In genomic region chr13:25860265-25860664, GRCh38 we compare ENCODE assay signal across 18 cellular contexts.
DNase-seq lines count a peak whose midpoint lies in the region; ATAC-seq and TF ChIP-seq lines count a peak whose summit lies in the region.
"Had no signal": no experiment of that assay in that cellular context is flagged by ENCODE, and none has a peak within 500 bp of the region (broad histone marks: within the 10 kb centered on the region; RNA-seq: fewer than 3 reads in every experiment).

No MANE protein-coding gene starts in this region.

- POLR2A ChIA-PET in HEK293 (lab: Yijun Ruan, JAX), result no interaction called here

- no peaks in the 10 kb centered on the region for H3K36me3 Mint-ChIP-seq in osteocyte (ENCODE audit: unreplicated experiment)
- H3K36me3 Mint-ChIP-seq: T-cell had no signal

- H3K4me3 Mint-ChIP-seq in osteocyte (ENCODE audit: unreplicated experiment), result peak overlapping the region; percentile 12
- H3K4me3 Mint-ChIP-seq: B cell, HFFc6, T-cell had no signal

- H3K36me3 ChIP-seq in HEK293 (ENCODE audit: control insufficient read depth in 2 of 2, insufficient read depth in 1 of 2, low read length in 2 of 2), result no peaks in the 10 kb centered on the region
- no peaks in the 10 kb centered on the region for H3K36me3 ChIP-seq in SJSA1

- H3K9me3 Mint-ChIP-seq in osteocyte (ENCODE audit: unreplicated experiment), result no peaks in the 10 kb centered on the region
- H3K9me3 Mint-ChIP-seq: T-cell had no signal

- no peaks in the 10 kb centered on the region for H3K27me3 Mint-ChIP-seq in osteocyte (ENCODE audit: unreplicated experiment)

- H3K27ac ChIP-seq in HEK293 (ENCODE audit: extremely low read depth, low read depth, low read length) (no peak overlapping the region), SJSA1 (peak overlapping the region; percentile 36)

- H3K4me1 Mint-ChIP-seq in osteocyte (ENCODE audit: unreplicated experiment), result peaks cover 33% of the 10 kb centered on the region
- H3K4me1 Mint-ChIP-seq: B cell, T-cell had no signal

- H3K9me3 ChIP-seq in HEK293 (ENCODE audit: control insufficient read depth, insufficient read depth, low read depth, low read length) (no peaks in the 10 kb centered on the region), SJSA1 (replicated peaks) (no peaks in the 10 kb centered on the region)

- DNase-seq in SJSA1 (ENCODE audit: low read depth in 1 of 2, low spot score in 2 of 2) (no peak), epithelial cell of esophagus (ENCODE audit: low read depth) (peak; percentile 63), osteocyte (ENCODE audit: extremely low spot score, unreplicated experiment) (no peak), dedifferentiated amniotic fluid mesenchymal stem cell (ENCODE audit: extremely low spot score) (no peak), NOMO-1 (lab: John Stamatoyannopoulos, UW; ENCODE audit: unreplicated experiment in 2 of 2) (no peak)
- DNase-seq: COR-L47, DMS 273 treated with DMSO at 0.1 percent for 48 hours, GDM1, HFFc6, NCI-H1694 treated with DMSO at 0.1 percent for 48 hours, OCI-M1, SHP77 treated with DMSO at 0.1 percent for 48 hours, T-cell had no signal

- no peak for TF ChIP-seq CTCF in HEK293 (tag by site-specific recombination; IDR thresholded peaks at IDR 0.05)
- no peak for TF ChIP-seq CTCF in epithelial cell of esophagus (IDR thresholded peaks at IDR 0.05; ENCODE audit: insufficient read depth, low read depth, low read length, missing control alignments)
- no peak for TF ChIP-seq CTCF in osteocyte (IDR thresholded peaks at IDR 0.05)

- H3K4me3 ChIP-seq in HEK293 (ENCODE audit: low read depth, low read length), result no peak overlapping the region
- H3K4me3 ChIP-seq in SJSA1, result no peak overlapping the region
- no peak overlapping the region for H3K4me3 ChIP-seq in epithelial cell of esophagus (ENCODE audit: low read length)

- CTCF ChIA-PET in HEK293 (lab: Yijun Ruan, JAX), result no interaction called here

- H3K4me1 ChIP-seq in HEK293 (ENCODE audit: control insufficient read depth, insufficient read depth, low read length), result no peaks in the 10 kb centered on the region
- H3K4me1 ChIP-seq in SJSA1 (replicated peaks), result peaks cover 16% of the 10 kb centered on the region

- no peaks in the 10 kb centered on the region for H3K27me3 ChIP-seq in SJSA1 (replicated peaks)

- no peak for ATAC-seq in GM19395 (IDR thresholded peaks at IDR 0.05; ENCODE audit: unreplicated experiment)
- ATAC-seq in GM21529 (IDR thresholded peaks at IDR 0.05; ENCODE audit: unreplicated experiment), result no peak
- ATAC-seq: SK-N-SH treated with all-trans-retinoic acid at 6 μM for 48 hours, T-cell had no signal

- H3K27ac Mint-ChIP-seq in osteocyte (ENCODE audit: unreplicated experiment), result peak overlapping the region; percentile 84
- H3K27ac Mint-ChIP-seq: B cell, HFFc6, T-cell had no signal

TF ChIP-seq in HEK293, 187 proteins besides CTCF, POLR2A, EP300 and RAD21:
- TF ChIP-seq ZNF426 (tag by site-specific recombination; IDR thresholded peaks at IDR 0.05), result no peak
- TF ChIP-seq PRDM10 (tag by site-specific recombination; IDR thresholded peaks at IDR 0.05), result peak; percentile 61; the same call in 1 of the 2 replicates
